Comparison of ENCODE assay signal across 13 cellular contexts in the genomic region with DNA sequence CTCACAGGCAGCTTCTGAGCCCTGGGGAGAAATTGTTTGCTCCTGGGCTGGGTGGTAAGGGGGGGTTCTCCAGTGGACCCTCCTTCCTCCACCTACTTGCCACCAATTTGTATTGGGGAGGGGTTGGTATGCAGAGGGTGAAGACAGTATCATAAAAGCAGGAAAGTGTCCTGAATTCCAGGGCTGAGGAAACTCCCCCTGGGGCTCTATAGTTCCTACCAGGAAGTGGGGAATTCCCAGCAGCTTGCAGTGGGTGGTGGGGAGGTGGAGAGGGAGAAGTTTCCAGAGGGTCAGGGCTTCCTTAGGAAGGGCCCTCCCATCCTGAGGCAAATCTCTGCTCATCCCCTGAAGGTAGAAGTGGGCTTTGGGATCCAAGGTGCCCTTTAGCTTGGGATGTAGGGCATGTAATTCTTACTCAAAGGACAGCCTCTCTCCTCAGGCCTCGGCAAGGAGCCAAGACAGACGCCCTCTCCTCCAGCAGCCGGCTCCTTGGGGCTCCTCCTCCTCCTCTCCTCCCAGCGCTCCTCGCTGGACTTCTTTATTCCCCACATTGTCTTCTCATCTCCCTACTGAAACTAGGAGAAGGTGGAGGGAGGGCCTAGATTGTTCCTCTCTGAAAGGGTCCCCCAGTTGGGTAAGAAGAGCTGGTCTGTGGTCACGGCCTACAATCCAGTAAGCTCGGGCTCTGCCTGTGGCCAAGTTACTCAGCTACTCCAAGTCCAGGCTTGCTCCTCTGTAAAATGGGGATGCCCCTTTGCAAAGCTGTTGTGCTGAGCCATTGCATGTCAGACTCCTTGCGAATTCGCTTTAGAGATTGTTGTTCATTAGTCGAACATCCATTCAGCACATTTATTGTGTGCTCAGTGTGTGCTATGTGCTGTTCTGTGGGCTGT. TPM values are rescaled to one million over a fixed set of nuclear protein-coding genes. Genes with fewer than 3 reads are reported as not detected.
A peak's percentile ranks its signal among the peaks of the same experiment; 100 is the strongest.
DNase-seq lines count a peak whose midpoint lies in the region; ATAC-seq, FAIRE-seq and TF ChIP-seq lines count a peak whose summit lies in the region.
"Had no signal": no experiment of that assay in that cellular context is flagged by ENCODE, and none has a peak within 500 bp of the region (broad histone marks: within the 10 kb centered on the region; RNA-seq: fewer than 3 reads in every experiment).

No MANE protein-coding gene starts in this region.

- H3K27me3 ChIP-seq in GM12878 (replicated peaks in 1 of 2; ENCODE audit: control insufficient read depth in 2 of 2, insufficient read depth in 2 of 2, low read length in 1 of 2) (no peaks in the 10 kb centered on the region), subcutaneous abdominal adipose tissue (ENCODE audit: control insufficient read depth in 5 of 5, insufficient read depth in 4 of 5, low read length in 5 of 5) (peaks cover 0 to 4% (median 0%) of the 10 kb centered on the region in 5 donors), WERI-Rb-1 (ENCODE audit: insufficient read depth, low read depth, severe bottlenecking) (no peaks in the 10 kb centered on the region)
- H3K27me3 ChIP-seq: ovary had no signal

- no peaks in the 10 kb centered on the region for H3K36me3 ChIP-seq in GM12878 (ENCODE audit: control insufficient read depth in 2 of 2, insufficient read depth in 2 of 2, low read length in 1 of 2)
- H3K36me3 ChIP-seq in subcutaneous abdominal adipose tissue (ENCODE audit: control insufficient read depth in 5 of 5, insufficient read depth in 5 of 5, low read length in 5 of 5) = no peaks in the 10 kb centered on the region
- no peaks in the 10 kb centered on the region for H3K36me3 ChIP-seq in WERI-Rb-1
- H3K36me3 ChIP-seq: ovary had no signal

- POLR2A ChIA-PET in GM12878 (lab: Charles Lee) = interaction anchor here (0.6 to 1.1 kb wide), 4 partner anchors 16 to 517 kb away, joined by 3 to 9 read pairs (median 4); no protein-coding TSS in a partner anchor

- DNase-seq in activated CD4-positive, alpha-beta T cell treated with anti-CD3 and anti-CD28 coated beads, Interleukin-2, amount 10 ng/mL, durations not matched to agents 24 days and 14 days = no peak
- DNase-seq in activated CD4-positive, alpha-beta T cell treated with anti-CD3 and anti-CD28 coated beads for 48 hours = no peak
- DNase-seq in GM12878 (ENCODE audit: low read depth, low spot score) = no peak
- DNase-seq in kidney tubule cell (ENCODE audit: low spot score) = peak; percentile 82
- no peak for DNase-seq in GM12891 (ENCODE audit: insufficient read length, low spot score)
- no peak for DNase-seq in WERI-Rb-1
- DNase-seq: activated CD4-positive, alpha-beta T cell treated with anti-CD3 and anti-CD28 coated beads, Interleukin-2, amount 50 U/mL, for 48 hours; activated naive CD8-positive, alpha-beta T cell treated with anti-CD3 and anti-CD28 coated beads, Interleukin-2, amount 10 ng/mL, durations not matched to agents 7 days and 5 days; Kasumi-1; ovary had no signal

- no peaks in the 10 kb centered on the region for H3K9me3 Mint-ChIP-seq in activated CD4-positive, alpha-beta T cell treated with anti-CD3 and anti-CD28 coated beads, Interleukin-2, amount 10 ng/mL, durations not matched to agents 24 days and 14 days
- H3K9me3 Mint-ChIP-seq: activated naive CD8-positive, alpha-beta T cell treated with anti-CD3 and anti-CD28 coated beads, Interleukin-2, amount 10 ng/mL, durations not matched to agents 7 days and 5 days had no signal

- TF ChIP-seq POLR2A in GM12878 (IDR thresholded peaks at IDR 0.05; ENCODE audit: low read depth, low read length) (no peak), GM12891 (IDR thresholded peaks at IDR 0.05; ENCODE audit: low read depth, low read length) (no peak)

- H3K9me3 ChIP-seq in GM12878 (replicated peaks; ENCODE audit: control insufficient read depth, insufficient read depth, low read length) (no peaks in the 10 kb centered on the region), subcutaneous abdominal adipose tissue (ENCODE audit: control insufficient read depth in 5 of 5, low read length in 5 of 5) (no peaks in the 10 kb centered on the region), WERI-Rb-1 (ENCODE audit: severe bottlenecking) (no peaks in the 10 kb centered on the region)
- H3K9me3 ChIP-seq: ovary had no signal

- 0 out of 3 replicates have a peak, but pooled peaks have one; percentile 11 for ATAC-seq in GM12878
- ATAC-seq in activated CD4-positive, CD25-positive, alpha-beta regulatory T cell treated with anti-CD3 and anti-CD28 coated beads, Interleukin-2, amount 50 U/mL, for 24 hours = no peak

- RAD21 ChIA-PET in GM12878 (lab: Charles Lee; ENCODE audit: unreplicated experiment) = interaction anchor here (1.3 to 2.5 kb wide), 2 partner anchors 12 to 91 kb away, joined by 3 to 7 read pairs; a partner anchor contains a TSS

- H3K4me3 ChIP-seq in GM12878 (no peak overlapping the region), subcutaneous abdominal adipose tissue (ENCODE audit: low read depth in 1 of 5, low read length in 5 of 5) (peak overlapping the region in 1 of 5 donors; percentile 12), WERI-Rb-1 (ENCODE audit: low read depth, low read length) (no peak overlapping the region)
- H3K4me3 ChIP-seq: ovary had no signal

- peaks cover 48% of the 10 kb centered on the region for H3K4me1 Mint-ChIP-seq in activated CD4-positive, alpha-beta T cell treated with anti-CD3 and anti-CD28 coated beads, Interleukin-2, amount 10 ng/mL, durations not matched to agents 24 days and 14 days

- CTCF ChIA-PET in GM12878 (lab: Yijun Ruan, JAX) = interaction anchor here (0.6 to 1.6 kb wide), 3 partner anchors 10 to 252 kb away, joined by 3 to 4 read pairs (median 3); no protein-coding TSS in a partner anchor

- H2AFZ ChIP-seq in GM12878 (ENCODE audit: control insufficient read depth, low read depth, low read length) = no peak overlapping the region; the same call in 1 of the 2 replicates

- peak overlapping the region; percentile 41 for H3K4me3 Mint-ChIP-seq in activated CD4-positive, alpha-beta T cell treated with anti-CD3 and anti-CD28 coated beads, Interleukin-2, amount 10 ng/mL, durations not matched to agents 24 days and 14 days
- H3K4me3 Mint-ChIP-seq: activated naive CD8-positive, alpha-beta T cell treated with anti-CD3 and anti-CD28 coated beads, Interleukin-2, amount 10 ng/mL, durations not matched to agents 7 days and 5 days had no signal

- H3K4me2 ChIP-seq in GM12878 (ENCODE audit: control insufficient read depth, insufficient read depth) = no peak overlapping the region

- no peaks in the 10 kb centered on the region for H3K36me3 Mint-ChIP-seq in activated CD4-positive, alpha-beta T cell treated with anti-CD3 and anti-CD28 coated beads, Interleukin-2, amount 10 ng/mL, durations not matched to agents 24 days and 14 days (ENCODE audit: low read depth)
- H3K36me3 Mint-ChIP-seq: activated naive CD8-positive, alpha-beta T cell treated with anti-CD3 and anti-CD28 coated beads, Interleukin-2, amount 10 ng/mL, durations not matched to agents 7 days and 5 days had no signal

- peak overlapping the region; percentile 88 for H3K27ac Mint-ChIP-seq in activated CD4-positive, alpha-beta T cell treated with anti-CD3 and anti-CD28 coated beads, Interleukin-2, amount 10 ng/mL, durations not matched to agents 24 days and 14 days

- no peaks in the 10 kb centered on the region for H3K27me3 Mint-ChIP-seq in activated CD4-positive, alpha-beta T cell treated with anti-CD3 and anti-CD28 coated beads, Interleukin-2, amount 10 ng/mL, durations not matched to agents 24 days and 14 days
- H3K27me3 Mint-ChIP-seq: activated naive CD8-positive, alpha-beta T cell treated with anti-CD3 and anti-CD28 coated beads, Interleukin-2, amount 10 ng/mL, durations not matched to agents 7 days and 5 days had no signal

- in situ Hi-C loops in GM12878 (cut with MboI) = no loop called here

- FAIRE-seq in GM12878 (lab: Jason Lieb, UNC) (no peak), GM12891 (lab: Jason Lieb, UNC) (no peak)
- FAIRE-seq: urothelium cell line had no signal

- H3K9ac ChIP-seq in GM12878 (ENCODE audit: control insufficient read depth, insufficient read depth, low read length) (no peak overlapping the region), subcutaneous abdominal adipose tissue (ENCODE audit: low read length in 5 of 5) (no peak overlapping the region)

- no peaks in the 10 kb centered on the region for H4K20me1 ChIP-seq in GM12878 (ENCODE audit: control insufficient read depth, insufficient read depth)

- intact Hi-C loops in activated CD4-positive, alpha-beta T cell treated with anti-CD3 and anti-CD28 coated beads, Interleukin-2, amount 10 ng/mL, durations not matched to agents 24 days and 14 days (cut with micrococcal nuclease) = loop anchor here (5.0 to 10.0 kb wide), 2 partner anchors 345 to 442 kb away; a partner anchor contains a TSS
- intact Hi-C loops in GM12878 (cut with micrococcal nuclease; ENCODE audit: unreplicated experiment) = no loop called here

- SMC1A ChIA-PET in GM12878 (lab: Charles Lee; ENCODE audit: uncharacterized antibody, unreplicated experiment) = interaction anchor here (0.9 to 1.7 kb wide), 3 partner anchors 9 to 21 kb away, joined by 3 to 8 read pairs (median 4); no protein-coding TSS in a partner anchor

- 67% methylated on average over 10 of the region's 10 CpGs for WGBS in GM12878 (ENCODE audit: insufficient coverage, insufficient replicate concordance, low lambda C conversion rate, missing lambda C conversion rate)

- H3K79me2 ChIP-seq in GM12878 (ENCODE audit: control insufficient read depth, insufficient read depth, low read length) = no peaks in the 10 kb centered on the region

- TF ChIP-seq CTCF in GM12878 (IDR thresholded peaks at IDR 0.05 in 2 of 3, conservative IDR thresholded peaks at IDR 0.05 in 1 of 3; ENCODE audit: control insufficient read depth in 2 of 3, extremely low read depth in 1 of 3, insufficient read depth in 1 of 3, low read depth in 3 of 3, low read length in 3 of 3) (no peak), WERI-Rb-1 (IDR thresholded peaks at IDR 0.05; ENCODE audit: low read depth, low read length) (no peak)

- no peak for TF ChIP-seq RAD21 in GM12878 (IDR thresholded peaks at IDR 0.05; ENCODE audit: insufficient read depth, low read depth, low read length)

- peaks cover 50% of the 10 kb centered on the region for H3K4me1 ChIP-seq in GM12878 (ENCODE audit: control insufficient read depth, insufficient read depth, low read length)
- peaks cover 12 to 60% (median 39%) of the 10 kb centered on the region in 5 donors for H3K4me1 ChIP-seq in subcutaneous abdominal adipose tissue (ENCODE audit: control insufficient read depth in 5 of 5, insufficient read depth in 5 of 5, low read length in 5 of 5)

- BruUV-seq in GM12878 (replicated peaks; lab: Mats Ljungman, UMichigan) = no TSS peak

- TF ChIP-seq EP300 in GM12878 (IDR thresholded peaks at IDR 0.05; ENCODE audit: borderline replicate concordance in 1 of 2, control insufficient read depth in 1 of 2, low read depth in 2 of 2, low read length in 2 of 2) = no peak

- H3K27ac ChIP-seq in GM12878 (ENCODE audit: control insufficient read depth, insufficient read depth) = no peak overlapping the region; the same call in 1 of the 2 replicates
- H3K27ac ChIP-seq in subcutaneous abdominal adipose tissue (ENCODE audit: low read depth, low read length) = peak overlapping the region; percentile 44
- H3K27ac ChIP-seq in WERI-Rb-1 = no peak overlapping the region
- H3K27ac ChIP-seq: ovary had no signal

RNA-seq across cellular contexts. Expression of a gene that starts 17.9 kb away (rescaled TPM):
- total RNA-seq in activated CD4-positive, alpha-beta T cell treated with anti-CD3 and anti-CD28 coated beads, Interleukin-2, amount 10 ng/mL, durations not matched to agents 24 days and 14 days = 190 and 193 TPM in 2 replicates
- 20.4 and 22.4 TPM in 2 replicates for total RNA-seq in GM12878 (2013; cell fraction: nucleolus; rRNA removed)
- total RNA-seq in GM12878 (2014; rRNA removed) (12.6 and 13.6 TPM in 2 replicates), GM12878 (2014; rRNA removed; fragmentation: Illumina TruSeq; extraction: Trizol) (8.2 and 8.5 TPM in 2 replicates), GM12878 (2021) (30.7 and 31.5 TPM in 2 replicates)
- 3.8 TPM for polyA plus RNA-seq in GM12878 (2011; ENCODE audit: low read depth)
- polyA plus RNA-seq in GM12878 (2011; rRNA removed) (20.0 and 32.4 TPM in 2 replicates), GM12878 (2014; fragmentation: Illumina TruSeq; extraction: Trizol) (7.9 and 12.4 TPM in 2 replicates), GM12878 (2014; fragmentation: Nextera tagmentation; extraction: Ambion mirVana) (1 to 10 TPM; 1.2 to 2.0 TPM), GM12878 (2014; rRNA removed) (20.4 and 21.2 TPM in 2 replicates), GM12878 (2016; fragmentation: Nextera tagmentation; extraction: Ambion mirVana) (10 to 100 TPM; 12.2 to 17.2 TPM)
- polyA plus RNA-seq in GM12878 (2011; cell fraction: cytosol; rRNA removed) = 24.3 and 31.2 TPM in 2 replicates
- 46.1 and 50.0 TPM in 2 replicates for polyA plus RNA-seq in GM12878 (2011; cell fraction: nucleus; rRNA removed)
- polyA plus RNA-seq in GM12878 (2012) = 9.1 and 14.2 TPM in 2 replicates
- polyA minus RNA-seq in GM12878 (2011; rRNA and poly(A)+ RNA removed) = 17.7 and 19.2 TPM in 2 replicates
- 10.2 and 17.6 TPM in 2 replicates for polyA minus RNA-seq in GM12878 (2011; cell fraction: cytosol; rRNA and poly(A)+ RNA removed)
- polyA minus RNA-seq in GM12878 (2011; cell fraction: nucleus; rRNA and poly(A)+ RNA removed) = 11.1 and 18.2 TPM in 2 replicates
- 4.8 TPM for polyA plus RNA-seq in GM12891 (2012; ENCODE audit: low read depth, missing spikeins)
